ENCODE assay signal across 21 cellular contexts in the genomic region with DNA sequence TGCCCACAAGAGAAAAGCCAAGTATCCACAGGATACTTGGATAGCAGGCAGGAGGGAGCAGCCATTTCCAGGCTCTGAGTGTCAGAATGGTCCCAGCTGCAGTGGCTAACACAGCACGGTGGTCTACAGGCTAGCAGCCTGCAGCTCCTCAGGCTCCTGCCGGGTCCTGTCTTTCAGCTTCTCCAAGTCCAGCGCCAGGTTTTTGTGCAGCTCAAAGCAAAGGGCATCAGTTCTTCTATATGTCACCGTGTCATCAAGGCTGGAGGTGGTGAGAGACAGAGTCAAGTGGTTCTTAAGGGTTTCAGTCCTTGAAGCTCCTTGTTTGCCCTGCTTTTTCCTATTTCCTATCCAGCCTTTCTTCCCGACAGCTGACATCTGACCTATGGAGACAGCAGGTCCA.
DNase-seq lines count a peak whose midpoint lies in the region; ATAC-seq, FAIRE-seq and TF ChIP-seq lines count a peak whose summit lies in the region.
"Had no signal": no experiment of that assay in that cellular context is flagged by ENCODE, and none has a peak within 500 bp of the region (broad histone marks: within the 10 kb centered on the region; RNA-seq: fewer than 3 reads in every experiment).

No MANE protein-coding gene starts in this region.

- H3K36me3 ChIP-seq in HepG2 (replicated peaks in 1 of 2; ENCODE audit: control insufficient read depth in 1 of 2, insufficient read depth in 2 of 2, low read length in 2 of 2): no peaks in the 10 kb centered on the region
- no peaks in the 10 kb centered on the region for H3K36me3 ChIP-seq in right lobe of liver
- H3K36me3 ChIP-seq: BLaER1 treated with 17β-estradiol and CSF1 and Interleukin-3, amounts not matched to agents 10 nM and 100 nM had no signal

- no peaks in the 10 kb centered on the region for H3K79me2 ChIP-seq in HepG2 (ENCODE audit: insufficient read depth, low read length)

- H3K27ac ChIP-seq in HepG2 (ENCODE audit: extremely low read length, insufficient read depth, low read length) (no peak overlapping the region), right lobe of liver (no peak overlapping the region)
- H3K27ac ChIP-seq: 22Rv1; BLaER1 treated with 17β-estradiol and CSF1 and Interleukin-3, amounts not matched to agents 10 nM and 100 nM; C4-2B had no signal

- CTCF ChIA-PET in HepG2 (lab: Yijun Ruan, JAX; ENCODE audit: low intra/inter-chr PET ratio, low total read pairs): no interaction called here
- CTCF ChIA-PET in WTC11 (lab: Charles Lee): no interaction called here

- H4K20me1 ChIP-seq in HepG2 (ENCODE audit: insufficient read depth, low read length): no peaks in the 10 kb centered on the region
- H4K20me1 ChIP-seq: BLaER1 treated with 17β-estradiol and CSF1 and Interleukin-3, amounts not matched to agents 10 nM and 100 nM had no signal

- H3K4me3 ChIP-seq in HepG2 (replicated peaks in 1 of 3; ENCODE audit: insufficient read depth in 1 of 3, low read depth in 2 of 3, low read length in 3 of 3): no peak overlapping the region
- H3K4me3 ChIP-seq in right lobe of liver: no peak overlapping the region
- H3K4me3 ChIP-seq: A549; BLaER1 treated with 17β-estradiol and CSF1 and Interleukin-3, amounts not matched to agents 10 nM and 100 nM had no signal

- H3K4me1 ChIP-seq in HepG2 (ENCODE audit: insufficient read depth, low read length): no peaks in the 10 kb centered on the region
- no peaks in the 10 kb centered on the region for H3K4me1 ChIP-seq in right lobe of liver

- DNase-seq in DMS53 (lab: John Stamatoyannopoulos, UW) (peak; percentile 26), DMS53 treated with DMSO at 0.1 percent for 48 hours (lab: John Stamatoyannopoulos, UW; ENCODE audit: unreplicated experiment) (no peak), HepG2 (ENCODE audit: low spot score) (no peak), right lobe of liver (no peak), WTC11 (ENCODE audit: low spot score) (no peak), cortex of kidney (lab: John Stamatoyannopoulos, UW) (no peak)
- DNase-seq: AML-193; Caco-2; Calu3; CD4-positive, alpha-beta T cell; CD8-positive, alpha-beta T cell; GF-D8 had no signal

- TF ChIP-seq CTCF in HepG2 (CRISPR knock-in tag; IDR thresholded peaks at IDR 0.05): no peak
- no peak for TF ChIP-seq CTCF in right lobe of liver (IDR thresholded peaks at IDR 0.05)
- no peak for TF ChIP-seq CTCF in WTC11 (IDR thresholded peaks at IDR 0.05)

- H3K9ac ChIP-seq in HepG2 (ENCODE audit: insufficient read depth, low read depth, low read length): no peak overlapping the region
- H3K9ac ChIP-seq: BLaER1 treated with 17β-estradiol and CSF1 and Interleukin-3, amounts not matched to agents 10 nM and 100 nM had no signal

- no peaks in the 10 kb centered on the region for H3K9me3 ChIP-seq in HepG2 (ENCODE audit: low read length)
- no peaks in the 10 kb centered on the region for H3K9me3 ChIP-seq in right lobe of liver
- H3K9me3 ChIP-seq: A549; BLaER1 treated with 17β-estradiol and CSF1 and Interleukin-3, amounts not matched to agents 10 nM and 100 nM; Caco-2 had no signal

- no peak overlapping the region for H3K4me2 ChIP-seq in HepG2 (ENCODE audit: low read depth, low read length)
- H3K4me2 ChIP-seq: A549 had no signal

- H2AFZ ChIP-seq in HepG2 (ENCODE audit: low read length): no peak overlapping the region

- H3K4me1 Mint-ChIP-seq in WTC11: peaks cover 5% of the 10 kb centered on the region
- H3K4me1 Mint-ChIP-seq: B cell had no signal

- no peak for FAIRE-seq in HepG2 (lab: Jason Lieb, UNC)
- FAIRE-seq: A549, D721Med, G401.6, GM12891 had no signal

- POLR2A ChIA-PET in HepG2 (lab: Yijun Ruan, JAX): no interaction called here
- POLR2A ChIA-PET in WTC11 (lab: Charles Lee): interaction anchor here (0.6 kb wide), 1 partner anchor 245 kb away, joined by 3 read pairs; no protein-coding TSS in a partner anchor

- H3K9me3 Mint-ChIP-seq in WTC11: peaks cover 3% of the 10 kb centered on the region; the same call in 1 of the 2 replicates
- H3K9me3 Mint-ChIP-seq: CD4-positive, alpha-beta T cell; CD8-positive, alpha-beta T cell had no signal

- TF ChIP-seq EP300 in HepG2 (IDR thresholded peaks at IDR 0.05; ENCODE audit: low read depth in 2 of 2, low read length in 2 of 2) (no peak), HepG2 (CRISPR knock-in tag; IDR thresholded peaks at IDR 0.05; ENCODE audit: borderline replicate concordance) (no peak)

- in situ Hi-C loops in HepG2 (cut with HindIII; ENCODE audit: extremely low pct_ligation_motif_present, low pct_unique_long_range_greater_than_20kb): no loop called here

- no peaks in the 10 kb centered on the region; a peak in 1 of 5 replicates for H3K27me3 ChIP-seq in HepG2 (ENCODE audit: control insufficient read depth in 1 of 2, insufficient read depth in 2 of 2, low read length in 2 of 2)
- H3K27me3 ChIP-seq in right lobe of liver: no peaks in the 10 kb centered on the region
- H3K27me3 ChIP-seq: BLaER1 treated with 17β-estradiol and CSF1 and Interleukin-3, amounts not matched to agents 10 nM and 100 nM had no signal

- H3K27me3 Mint-ChIP-seq in WTC11 (ENCODE audit: low read depth): no peaks in the 10 kb centered on the region
- H3K27me3 Mint-ChIP-seq: B cell; CD4-positive, alpha-beta T cell had no signal

- H3K4me3 Mint-ChIP-seq in WTC11: no peak overlapping the region
- H3K4me3 Mint-ChIP-seq: B cell; CD4-positive, alpha-beta T cell; CD8-positive, alpha-beta T cell had no signal

- no peak overlapping the region for H3K27ac Mint-ChIP-seq in WTC11
- H3K27ac Mint-ChIP-seq: B cell; CD4-positive, alpha-beta T cell; CD8-positive, alpha-beta T cell had no signal

- intact Hi-C loops in HepG2 (cut with micrococcal nuclease; ENCODE audit: unreplicated experiment) (no loop called here), right lobe of liver (cut with DNase I) (no loop called here)

- WGBS in HepG2 (ENCODE audit: low lambda C conversion rate): 60% methylated on average over 2 of the region's 5 CpGs
- WGBS in right lobe of liver (ENCODE audit: insufficient coverage, low coverage, low lambda C conversion rate, missing lambda C conversion rate): 63% methylated on average over 4 of the region's 5 CpGs

- H3K36me3 Mint-ChIP-seq in WTC11: no peaks in the 10 kb centered on the region
- H3K36me3 Mint-ChIP-seq: CD8-positive, alpha-beta T cell had no signal

- ATAC-seq in HepG2: no peak
- no peak for ATAC-seq in right lobe of liver
- no peak for ATAC-seq in WTC11
- no peak for ATAC-seq in GM18870 (IDR thresholded peaks at IDR 0.05; ENCODE audit: unreplicated experiment)
- ATAC-seq: A549; CD8-positive, alpha-beta T cell had no signal

- no peak for TF ChIP-seq POLR2A in HepG2 (IDR thresholded peaks at IDR 0.05; ENCODE audit: insufficient read depth in 1 of 2, low read depth in 2 of 2, low read length in 2 of 2)
- no peak for TF ChIP-seq POLR2A in right lobe of liver (IDR thresholded peaks at IDR 0.05)

- no TSS peak for BruUV-seq in HepG2 (replicated peaks; lab: Mats Ljungman, UMichigan)

- no peak for TF ChIP-seq RAD21 in HepG2 (CRISPR knock-in tag; IDR thresholded peaks at IDR 0.05)

TF ChIP-seq in HepG2, 621 proteins besides CTCF, POLR2A, EP300 and RAD21 (continues in another document):
- no peak for TF ChIP-seq RBM22 (optimal IDR thresholded peaks at IDR 0.05; ENCODE audit: low read length)

TF ChIP-seq in WTC11, 78 proteins besides CTCF, POLR2A, EP300 and RAD21:
- TF ChIP-seq, protein P1, sequence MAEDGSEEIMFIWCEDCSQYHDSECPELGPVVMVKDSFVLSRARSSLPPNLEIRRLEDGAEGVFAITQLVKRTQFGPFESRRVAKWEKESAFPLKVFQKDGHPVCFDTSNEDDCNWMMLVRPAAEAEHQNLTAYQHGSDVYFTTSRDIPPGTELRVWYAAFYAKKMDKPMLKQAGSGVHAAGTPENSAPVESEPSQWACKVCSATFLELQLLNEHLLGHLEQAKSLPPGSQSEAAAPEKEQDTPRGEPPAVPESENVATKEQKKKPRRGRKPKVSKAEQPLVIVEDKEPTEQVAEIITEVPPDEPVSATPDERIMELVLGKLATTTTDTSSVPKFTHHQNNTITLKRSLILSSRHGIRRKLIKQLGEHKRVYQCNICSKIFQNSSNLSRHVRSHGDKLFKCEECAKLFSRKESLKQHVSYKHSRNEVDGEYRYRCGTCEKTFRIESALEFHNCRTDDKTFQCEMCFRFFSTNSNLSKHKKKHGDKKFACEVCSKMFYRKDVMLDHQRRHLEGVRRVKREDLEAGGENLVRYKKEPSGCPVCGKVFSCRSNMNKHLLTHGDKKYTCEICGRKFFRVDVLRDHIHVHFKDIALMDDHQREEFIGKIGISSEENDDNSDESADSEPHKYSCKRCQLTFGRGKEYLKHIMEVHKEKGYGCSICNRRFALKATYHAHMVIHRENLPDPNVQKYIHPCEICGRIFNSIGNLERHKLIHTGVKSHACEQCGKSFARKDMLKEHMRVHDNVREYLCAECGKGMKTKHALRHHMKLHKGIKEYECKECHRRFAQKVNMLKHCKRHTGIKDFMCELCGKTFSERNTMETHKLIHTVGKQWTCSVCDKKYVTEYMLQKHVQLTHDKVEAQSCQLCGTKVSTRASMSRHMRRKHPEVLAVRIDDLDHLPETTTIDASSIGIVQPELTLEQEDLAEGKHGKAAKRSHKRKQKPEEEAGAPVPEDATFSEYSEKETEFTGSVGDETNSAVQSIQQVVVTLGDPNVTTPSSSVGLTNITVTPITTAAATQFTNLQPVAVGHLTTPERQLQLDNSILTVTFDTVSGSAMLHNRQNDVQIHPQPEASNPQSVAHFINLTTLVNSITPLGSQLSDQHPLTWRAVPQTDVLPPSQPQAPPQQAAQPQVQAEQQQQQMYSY (CRISPR knock-in tag; IDR thresholded peaks at IDR 0.05): peak; percentile 47; the same call in 1 of the 2 replicates
- TF ChIP-seq, protein P2, sequence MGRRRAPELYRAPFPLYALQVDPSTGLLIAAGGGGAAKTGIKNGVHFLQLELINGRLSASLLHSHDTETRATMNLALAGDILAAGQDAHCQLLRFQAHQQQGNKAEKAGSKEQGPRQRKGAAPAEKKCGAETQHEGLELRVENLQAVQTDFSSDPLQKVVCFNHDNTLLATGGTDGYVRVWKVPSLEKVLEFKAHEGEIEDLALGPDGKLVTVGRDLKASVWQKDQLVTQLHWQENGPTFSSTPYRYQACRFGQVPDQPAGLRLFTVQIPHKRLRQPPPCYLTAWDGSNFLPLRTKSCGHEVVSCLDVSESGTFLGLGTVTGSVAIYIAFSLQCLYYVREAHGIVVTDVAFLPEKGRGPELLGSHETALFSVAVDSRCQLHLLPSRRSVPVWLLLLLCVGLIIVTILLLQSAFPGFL (CRISPR knock-in tag; IDR thresholded peaks at IDR 0.05; ENCODE audit: borderline replicate concordance): no peak
